19 cellular contexts compared by ENCODE assay signal in genomic region chr1:244712669-244713068, GRCh38. TPM values are rescaled to one million over a fixed set of nuclear protein-coding genes. Genes with fewer than 3 reads are reported as not detected.
DNase-seq lines count a peak whose midpoint lies in the region; ATAC-seq and TF ChIP-seq lines count a peak whose summit lies in the region.
"Had no signal": no experiment of that assay in that cellular context is flagged by ENCODE, and none has a peak within 500 bp of the region (broad histone marks: within the 10 kb centered on the region; RNA-seq: fewer than 3 reads in every experiment).

No MANE protein-coding gene starts in this region.

- DNase-seq in activated T-cell treated with anti-CD3 and anti-CD28 coated beads for 48 hours (ENCODE audit: low read depth) (peak; percentile 24), progenitor cell of endocrine pancreas (ENCODE audit: low spot score, unreplicated experiment) (no peak), NCI-H187 (lab: John Stamatoyannopoulos, UW) (no peak), DMS79 treated with DMSO at 0.1 percent for 48 hours (lab: John Stamatoyannopoulos, UW) (no peak)
- no peak for DNase-seq in activated T-cell treated with anti-CD3 and anti-CD28 coated beads, Interleukin-2, amount 50 U/mL, for 1 hour
- peak; percentile 50 for DNase-seq in activated CD4-positive, alpha-beta memory T cell treated with anti-CD3 and anti-CD28 coated beads for 36 hours
- DNase-seq: activated CD4-positive, CD25-positive, alpha-beta regulatory T cell; activated naive CD4-positive, alpha-beta T cell treated with anti-CD3 and anti-CD28 coated beads, Interleukin-2, amount 50 U/mL, for 16 hours; heart right ventricle; left colon; NCI-H1092; NCI-H2029; NCI-H226; NCI-H748 treated with DMSO at 0.1 percent for 48 hours; upper lobe of right lung had no signal

- no peak overlapping the region for H3K27ac Mint-ChIP-seq in activated CD4-positive, alpha-beta memory T cell treated with anti-CD3 and anti-CD28 coated beads for 36 hours
- H3K27ac Mint-ChIP-seq in progenitor cell of endocrine pancreas: peak overlapping the region; percentile 8
- H3K27ac Mint-ChIP-seq: memory B cell had no signal

- H3K27me3 Mint-ChIP-seq in activated CD4-positive, alpha-beta memory T cell treated with anti-CD3 and anti-CD28 coated beads for 36 hours: no peaks in the 10 kb centered on the region
- no peaks in the 10 kb centered on the region for H3K27me3 Mint-ChIP-seq in progenitor cell of endocrine pancreas

- CTCF ChIA-PET in activated CD4-positive, alpha-beta memory T cell treated with anti-CD3 and anti-CD28 coated beads for 36 hours (lab: Charles Lee): interaction anchor here (0.6 to 1.2 kb wide), 2 partner anchors 84 to 87 kb away, joined by 4 read pairs; no protein-coding TSS in a partner anchor

- ATAC-seq in GM21529 (IDR thresholded peaks at IDR 0.05; ENCODE audit: unreplicated experiment) (peak; percentile 59), GM18511 (IDR thresholded peaks at IDR 0.05; ENCODE audit: unreplicated experiment) (no peak)
- ATAC-seq: heart right ventricle, left colon, SK-N-SH treated with all-trans-retinoic acid at 6 μM for 48 hours had no signal

- no peak overlapping the region for H3K4me3 Mint-ChIP-seq in activated CD4-positive, alpha-beta memory T cell treated with anti-CD3 and anti-CD28 coated beads for 36 hours
- H3K4me3 Mint-ChIP-seq in progenitor cell of endocrine pancreas (ENCODE audit: low read depth): no peak overlapping the region
- H3K4me3 Mint-ChIP-seq: memory B cell had no signal

- no peak for TF ChIP-seq CTCF in progenitor cell of endocrine pancreas (IDR thresholded peaks at IDR 0.05; ENCODE audit: unreplicated experiment)

- H3K9me3 Mint-ChIP-seq in activated CD4-positive, alpha-beta memory T cell treated with anti-CD3 and anti-CD28 coated beads for 36 hours: no peaks in the 10 kb centered on the region
- H3K9me3 Mint-ChIP-seq in progenitor cell of endocrine pancreas (ENCODE audit: low read depth): no peaks in the 10 kb centered on the region
- H3K9me3 Mint-ChIP-seq: memory B cell had no signal

- POLR2A ChIA-PET in activated CD4-positive, alpha-beta memory T cell treated with anti-CD3 and anti-CD28 coated beads for 36 hours (lab: Charles Lee): no interaction called here

- intact Hi-C loops in activated CD4-positive, alpha-beta memory T cell treated with anti-CD3 and anti-CD28 coated beads for 36 hours (cut with micrococcal nuclease): no loop called here

- H3K4me1 Mint-ChIP-seq in activated CD4-positive, alpha-beta memory T cell treated with anti-CD3 and anti-CD28 coated beads for 36 hours (ENCODE audit: low read depth): peaks cover 3% of the 10 kb centered on the region
- H3K4me1 Mint-ChIP-seq in progenitor cell of endocrine pancreas (ENCODE audit: low read depth): peaks cover 2% of the 10 kb centered on the region

- no peaks in the 10 kb centered on the region for H3K36me3 Mint-ChIP-seq in activated CD4-positive, alpha-beta memory T cell treated with anti-CD3 and anti-CD28 coated beads for 36 hours
- no peaks in the 10 kb centered on the region for H3K36me3 Mint-ChIP-seq in progenitor cell of endocrine pancreas (ENCODE audit: insufficient read depth)
- H3K36me3 Mint-ChIP-seq: memory B cell had no signal

RNA-seq across cellular contexts. Expression of gene DESI2, which starts 59.7 kb away (rescaled TPM):
- total RNA-seq in activated CD4-positive, alpha-beta memory T cell treated with anti-CD3 and anti-CD28 coated beads for 36 hours: 10 to 100 TPM; 24.8 to 25.6 TPM
- 32.7 and 33.0 TPM in 2 replicates for total RNA-seq in progenitor cell of endocrine pancreas

Comparison
In these comparisons a context has a peak if more than half of its experiments do, and no peak if none do; other contexts are left out.
1. DNase-seq: peak in activated T-cell treated with anti-CD3 and anti-CD28 coated beads for 48 hours (single experiment) and activated CD4-positive, alpha-beta memory T cell treated with anti-CD3 and anti-CD28 coated beads for 36 hours (single experiment); none in activated T-cell treated with anti-CD3 and anti-CD28 coated beads, Interleukin-2, amount 50 U/mL, for 1 hour (single experiment), progenitor cell of endocrine pancreas (single experiment), NCI-H187 (0 of 2) and DMS79 treated with DMSO at 0.1 percent for 48 hours (single experiment).